Comparison of ENCODE assay signal across 3 cellular contexts in genomic region chr4:138860357-138860756, GRCh38.
A peak's percentile ranks its signal among the peaks of the same experiment; 100 is the strongest.
DNase-seq lines count a peak whose midpoint lies in the region; ATAC-seq, FAIRE-seq and TF ChIP-seq lines count a peak whose summit lies in the region.
"Not testable (repeated sequence)": the region's sequence is repeated elsewhere in the genome, so short reads cannot be mapped to it uniquely, and the experiment has no call there.

No MANE protein-coding gene starts in this region.

- CTCF ChIA-PET in HEK293 (lab: Yijun Ruan, JAX); K562 (lab: Yijun Ruan, JAX; ENCODE audit: low intra/inter-chr PET ratio): not testable (repeated sequence)

- not testable (repeated sequence) for H3K4me3 ChIP-seq in HEK293 (ENCODE audit: low read depth, low read length); RWPE2 (ENCODE audit: severe bottlenecking); K562

- in situ Hi-C loops in K562 (cut with MboI) = loop anchor here (25.0 kb wide), 2 partner anchors 823 to 1123 kb away; no protein-coding TSS in a partner anchor

- not testable (repeated sequence) for ATAC-seq in RWPE2 (ENCODE audit: low read depth); K562

- not testable (repeated sequence) for H3K9ac ChIP-seq in K562 (ENCODE audit: insufficient read depth in 1 of 2, low read depth in 2 of 2, low read length in 2 of 2)

- BruUV-seq in K562 (replicated peaks; lab: Mats Ljungman, UMichigan) = not testable (repeated sequence)

- not testable (repeated sequence) for H3K79me2 ChIP-seq in K562 (ENCODE audit: control insufficient read depth, insufficient read depth, low read length)

- H3K36me3 ChIP-seq in HEK293 (ENCODE audit: control insufficient read depth in 2 of 2, insufficient read depth in 1 of 2, low read length in 2 of 2); RWPE2 (ENCODE audit: low read depth); K562 (ENCODE audit: control insufficient read depth, insufficient read depth, low read length): not testable (repeated sequence)

- not testable (repeated sequence) for H3K4me2 ChIP-seq in K562 (ENCODE audit: insufficient read depth, low read length)

- POLR2A ChIA-PET in HEK293 (lab: Yijun Ruan, JAX); K562 (lab: Yijun Ruan, JAX): not testable (repeated sequence)

- H3K9me1 ChIP-seq in K562 (ENCODE audit: control insufficient read depth, insufficient read depth, low read length) = not testable (repeated sequence)

- not testable (repeated sequence) for H4K20me1 ChIP-seq in K562 (replicated peaks; ENCODE audit: control insufficient read depth, insufficient read depth, low read length)

- not testable (repeated sequence) for TF ChIP-seq POLR2A in K562 (conservative IDR thresholded peaks at IDR 0.05)

- not testable (repeated sequence) for TF ChIP-seq CTCF in HEK293 (tag by site-specific recombination; IDR thresholded peaks at IDR 0.05); RWPE2 (IDR thresholded peaks at IDR 0.05; ENCODE audit: poor library complexity, severe bottlenecking); K562 (IDR thresholded peaks at IDR 0.05 in 2 of 3, conservative IDR thresholded peaks at IDR 0.05 in 1 of 3; ENCODE audit: insufficient read depth in 2 of 3, low read depth in 1 of 3, low read length in 3 of 3)

- not testable (repeated sequence) for DNase-seq in RWPE2 (ENCODE audit: low spot score); K562 (ENCODE audit: extremely low read depth in 1 of 4, low spot score in 3 of 4)

- not testable (repeated sequence) for FAIRE-seq in K562 (lab: Jason Lieb, UNC)

- not testable (repeated sequence) for H3K4me1 ChIP-seq in HEK293 (ENCODE audit: control insufficient read depth, insufficient read depth, low read length); K562 (replicated peaks in 1 of 2; ENCODE audit: control insufficient read depth in 2 of 2, insufficient read depth in 2 of 2, low read length in 2 of 2)
- peaks cover 11% of the 10 kb centered on the region for H3K4me1 ChIP-seq in RWPE2 (ENCODE audit: insufficient read depth, poor library complexity, severe bottlenecking)

- not testable (repeated sequence) for H3K9me3 ChIP-seq in HEK293 (ENCODE audit: control insufficient read depth, insufficient read depth, low read depth, low read length); RWPE2 (ENCODE audit: severe bottlenecking); K562 (replicated peaks; ENCODE audit: control insufficient read depth, insufficient read depth, low read depth, low read length)

- H2AFZ ChIP-seq in K562 (ENCODE audit: low read depth, low read length) = not testable (repeated sequence)

- not testable (repeated sequence) for TF ChIP-seq RAD21 in K562 (CRISPR knock-in tag; conservative IDR thresholded peaks at IDR 0.05 in 1 of 2, IDR thresholded peaks at IDR 0.05 in 1 of 2)

- not testable (repeated sequence) for TF ChIP-seq EP300 in K562 (IDR thresholded peaks at IDR 0.05; ENCODE audit: low read length)

- 20% methylated on average over 1 of the region's 1 CpG for WGBS in K562 (ENCODE audit: insufficient coverage, low coverage, missing lambda C conversion rate)

- not testable (repeated sequence) for H3K27ac ChIP-seq in HEK293 (ENCODE audit: extremely low read depth, low read depth, low read length); K562 (ENCODE audit: extremely low read depth, low read depth, low read length)
- H3K27ac ChIP-seq in RWPE2 (ENCODE audit: poor library complexity, severe bottlenecking) = peak overlapping the region; percentile 49

- not testable (repeated sequence) for H3K27me3 ChIP-seq in RWPE2 (ENCODE audit: insufficient read depth, poor library complexity, severe bottlenecking)
- H3K27me3 ChIP-seq in K562 (ENCODE audit: control insufficient read depth in 2 of 2, insufficient read depth in 2 of 2, low read length in 2 of 2) = peaks cover 9 to 21% of the 10 kb centered on the region in 2 experiments; a peak in 4 of 5 replicates

- intact Hi-C loops in K562 (cut with micrococcal nuclease) = not testable (repeated sequence)

TF ChIP-seq in HEK293, 187 proteins besides CTCF, POLR2A, EP300 and RAD21:
- TF ChIP-seq ZNF146 (tag by site-specific recombination; IDR thresholded peaks at IDR 0.05) = peak; percentile 94
TF ChIP-seq in HEK293: peak in this region for 1; not testable (repeated sequence) for 186.

TF ChIP-seq in K562, 482 proteins besides CTCF, POLR2A, EP300 and RAD21:
- TF ChIP-seq ZNF146 (CRISPR knock-in tag; IDR thresholded peaks at IDR 0.05; ENCODE audit: unreplicated experiment) (peak; percentile 66), RBM25 (IDR thresholded peaks at IDR 0.05; ENCODE audit: low read depth, low read length, severe bottlenecking) (peak; percentile 15), BCOR (IDR thresholded peaks at IDR 0.05) (peak; percentile 21; the same call in 1 of the 2 replicates)
